25 cellular contexts compared by ENCODE assay signal in the genomic region with DNA sequence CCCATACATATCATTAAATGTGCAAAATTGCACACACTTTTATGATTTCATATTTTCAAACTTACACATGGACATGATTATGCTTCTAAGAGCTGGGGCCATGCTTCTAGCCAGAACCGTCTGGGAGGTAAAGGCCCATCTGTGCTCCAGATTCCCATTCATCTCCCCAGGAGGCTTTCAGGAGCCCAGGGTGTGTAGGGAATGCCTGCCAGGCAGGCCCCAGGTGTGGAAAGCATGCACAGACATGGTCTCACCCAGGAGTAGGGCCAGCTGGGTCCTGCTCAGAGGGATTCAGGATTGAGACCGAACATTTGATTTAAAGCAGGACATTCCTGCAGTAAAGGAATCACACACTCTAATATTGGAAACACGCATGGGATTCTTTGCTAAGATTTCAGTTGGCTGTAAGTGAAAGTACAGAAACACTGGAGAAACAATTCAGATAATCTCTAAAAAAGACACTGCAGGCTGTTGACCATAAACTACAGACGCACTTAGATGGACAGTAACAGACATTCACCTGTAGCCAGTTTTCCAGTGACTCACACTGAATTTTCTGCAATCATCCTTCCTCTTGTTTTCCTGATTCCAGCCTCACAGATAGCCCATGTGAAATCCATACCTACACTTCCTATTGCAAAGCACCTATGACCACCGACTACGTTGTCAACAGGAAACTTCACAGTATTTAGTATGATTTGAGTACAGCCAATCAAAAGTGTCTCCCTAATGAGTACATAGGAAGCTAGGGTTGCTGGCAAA.
"Had no signal": no experiment of that assay in that cellular context is flagged by ENCODE, and none has a peak within 500 bp of the region (broad histone marks: within the 10 kb centered on the region; RNA-seq: fewer than 3 reads in every experiment).

No MANE protein-coding gene starts in this region.

- H3K36me3 ChIP-seq: heart left ventricle, left lung, lower lobe of right lung, pancreas, prostate gland, thoracic aorta, uterus had no signal

- H3K36me3 Mint-ChIP-seq: activated naive CD4-positive, alpha-beta T cell treated with anti-CD3 and anti-CD28 coated beads, Interleukin-2, amount 50 U/mL, for 72 hours; stimulated activated effector memory CD8-positive, alpha-beta T cell treated with anti-CD3 and anti-CD28 coated beads, Interleukin-12 subunit alpha, Interleukin-12 subunit beta, amount 100 ng/mL, for 72 hours had no signal

- H3K4me1 ChIP-seq: pancreas, prostate gland had no signal

- H3K9me3 Mint-ChIP-seq: activated naive CD4-positive, alpha-beta T cell treated with anti-CD3 and anti-CD28 coated beads, Interleukin-2, amount 50 U/mL, for 72 hours; activated T-cell treated with anti-CD3 and anti-CD28 coated beads, Interleukin-2, amount 50 U/mL, for 72 hours; stimulated activated effector memory CD8-positive, alpha-beta T cell treated with anti-CD3 and anti-CD28 coated beads, Interleukin-12 subunit alpha, Interleukin-12 subunit beta, amount 100 ng/mL, for 72 hours; stimulated activated naive CD8-positive, alpha-beta T cell treated with anti-CD3 and anti-CD28 coated beads, Interleukin-15, Interleukin-2, amounts not matched to agents 100 ng/mL and 50 ng/mL, for 24 hours; type B pancreatic cell had no signal

- H3K4me3 ChIP-seq: heart left ventricle, left lung, lower lobe of right lung, pancreas, prostate gland, skin epidermis, thoracic aorta, uterus had no signal

- H3K27ac Mint-ChIP-seq: activated CD4-positive, alpha-beta T cell treated with anti-CD3 and anti-CD28 coated beads for 36 hours; activated naive CD4-positive, alpha-beta T cell treated with anti-CD3 and anti-CD28 coated beads, Interleukin-2, amount 50 U/mL, for 72 hours; activated T-cell treated with anti-CD3 and anti-CD28 coated beads, Interleukin-2, amount 50 U/mL, for 72 hours; nephron progenitor cell; stimulated activated effector memory CD8-positive, alpha-beta T cell treated with anti-CD3 and anti-CD28 coated beads, Interleukin-12 subunit alpha, Interleukin-12 subunit beta, amount 100 ng/mL, for 72 hours; stimulated activated naive CD8-positive, alpha-beta T cell treated with anti-CD3 and anti-CD28 coated beads, Interleukin-15, Interleukin-2, amounts not matched to agents 100 ng/mL and 50 ng/mL, for 24 hours; type B pancreatic cell had no signal

- ATAC-seq: activated CD4-positive, alpha-beta T cell treated with anti-CD3 and anti-CD28 coated beads for 36 hours; activated naive CD4-positive, alpha-beta T cell treated with anti-CD3 and anti-CD28 coated beads, Interleukin-2, amount 50 U/mL, for 72 hours; activated T-cell treated with anti-CD3 and anti-CD28 coated beads, Interleukin-2, amount 50 U/mL, for 72 hours; heart left ventricle; left lung; lower lobe of right lung; pancreas; sciatic nerve; stimulated activated effector memory CD8-positive, alpha-beta T cell treated with anti-CD3 and anti-CD28 coated beads, Interleukin-12 subunit alpha, Interleukin-12 subunit beta, amount 100 ng/mL, for 72 hours had no signal

- H3K4me3 Mint-ChIP-seq: activated CD4-positive, alpha-beta T cell treated with anti-CD3 and anti-CD28 coated beads for 36 hours; activated T-cell treated with anti-CD3 and anti-CD28 coated beads, Interleukin-2, amount 50 U/mL, for 72 hours; nephron progenitor cell; stimulated activated effector memory CD8-positive, alpha-beta T cell treated with anti-CD3 and anti-CD28 coated beads, Interleukin-12 subunit alpha, Interleukin-12 subunit beta, amount 100 ng/mL, for 72 hours; stimulated activated naive CD8-positive, alpha-beta T cell treated with anti-CD3 and anti-CD28 coated beads, Interleukin-15, Interleukin-2, amounts not matched to agents 100 ng/mL and 50 ng/mL, for 24 hours; type B pancreatic cell had no signal

- H3K27ac ChIP-seq: heart left ventricle, left lung, lower lobe of right lung, pancreas, prostate gland, skin epidermis, thoracic aorta, uterus had no signal

- H3K9me3 ChIP-seq: heart left ventricle, left lung, lower lobe of right lung, pancreas, prostate gland, thoracic aorta, uterus had no signal

- DNase-seq: activated CD4-positive, alpha-beta T cell treated with anti-CD3 and anti-CD28 coated beads for 36 hours; activated CD4-positive, CD25-positive, alpha-beta regulatory T cell; activated naive CD4-positive, alpha-beta T cell; activated T-cell treated with anti-CD3 and anti-CD28 coated beads for 4 hours; activated T-cell treated with anti-CD3 and anti-CD28 coated beads, Interleukin-2, amount 50 U/mL, for 72 hours; effector CD8-positive, alpha-beta T cell; erythroblast; heart left ventricle; hypothalamus; left lung; lower lobe of right lung; nephron progenitor cell; pancreas; retina; stimulated activated CD4-positive, alpha-beta T cell treated with anti-CD3 and anti-CD28 coated beads, Interleukin-12 subunit alpha, Interleukin-12 subunit beta, amount 100 ng/mL, for 4 hours; stimulated activated CD4-positive, alpha-beta T cell treated with anti-CD3 and anti-CD28 coated beads, Interleukin-4, amount 100 ng/mL, for 24 hours; uterus had no signal

- H3K27me3 ChIP-seq: heart left ventricle, pancreas, uterus had no signal
